In the genomic region with DNA sequence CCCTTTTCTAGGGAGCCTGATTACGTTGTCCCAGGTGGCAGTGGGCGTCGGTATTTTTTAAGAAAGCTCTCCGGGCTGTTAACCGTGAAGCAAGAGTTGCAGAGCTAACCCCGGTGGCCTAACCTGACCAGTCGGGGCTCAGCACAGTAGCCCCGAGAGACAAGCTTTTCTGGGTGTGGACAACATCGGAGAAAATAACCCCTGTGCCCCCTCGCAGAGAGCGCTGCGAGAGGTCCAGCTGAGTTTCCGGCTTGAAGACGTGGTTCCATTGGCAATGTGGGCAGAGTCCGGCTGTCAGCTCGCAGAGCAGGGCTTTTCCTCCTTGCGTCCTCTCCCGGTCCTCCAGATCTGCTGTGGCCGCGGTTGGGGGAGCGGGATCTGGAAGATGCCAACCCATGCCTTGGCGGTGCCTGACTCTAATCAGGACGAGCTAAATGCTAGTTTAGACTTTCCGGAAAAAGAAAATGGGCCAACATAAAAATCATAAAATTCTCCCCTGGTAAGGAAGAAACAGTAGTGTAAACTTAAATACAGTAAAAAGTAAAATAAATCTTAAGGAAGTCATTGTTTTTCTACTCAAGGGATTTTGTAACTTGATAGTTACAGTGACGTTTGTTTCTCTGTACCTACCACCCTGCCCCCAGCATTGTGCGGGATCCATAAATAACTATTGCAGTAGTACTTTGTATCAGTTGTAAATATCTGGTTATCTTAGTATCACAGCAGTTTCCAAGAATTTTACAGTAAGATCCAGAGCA, we compare ENCODE assay signal across 1 cellular context.
TF ChIP-seq lines count a peak whose summit lies in the region.

No MANE protein-coding gene starts in this region.

TF ChIP-seq in neural cell, 6 proteins besides CTCF, POLR2A, EP300 and RAD21 (continued from another document):
- TF ChIP-seq REST (IDR thresholded peaks at IDR 0.05; ENCODE audit: borderline replicate concordance) (no peak), MXI1 (conservative IDR thresholded peaks at IDR 0.05; ENCODE audit: poor library complexity, severe bottlenecking) (no peak)
